Comparison of ENCODE assay signal across 11 cellular contexts in genomic region chr3:117045143-117045542, GRCh38.
DNase-seq lines count a peak whose midpoint lies in the region; ATAC-seq and TF ChIP-seq lines count a peak whose summit lies in the region.
"Had no signal": no experiment of that assay in that cellular context is flagged by ENCODE, and none has a peak within 500 bp of the region (broad histone marks: within the 10 kb centered on the region; RNA-seq: fewer than 3 reads in every experiment).

No MANE protein-coding gene starts in this region.

- H3K27ac ChIP-seq in foreskin keratinocyte, result no peak overlapping the region
- H3K27ac ChIP-seq: ovary had no signal

- no peaks in the 10 kb centered on the region for H3K27me3 ChIP-seq in foreskin keratinocyte
- H3K27me3 ChIP-seq: ovary had no signal

- H3K4me1 ChIP-seq in foreskin keratinocyte, result no peaks in the 10 kb centered on the region

- no peak for TF ChIP-seq CTCF in foreskin keratinocyte (conservative IDR thresholded peaks at IDR 0.05)

- peak; percentile 55 for ATAC-seq in foreskin keratinocyte
- ATAC-seq in HG03045 (IDR thresholded peaks at IDR 0.05; ENCODE audit: unreplicated experiment), result no peak
- no peak for ATAC-seq in HG03565 (IDR thresholded peaks at IDR 0.05; ENCODE audit: unreplicated experiment)
- no peak for ATAC-seq in GM19395 (IDR thresholded peaks at IDR 0.05; ENCODE audit: unreplicated experiment)

- peak; percentile 17 for DNase-seq in ELR (ENCODE audit: low read depth)
- peak; percentile 42 for DNase-seq in NCI-H69 (lab: John Stamatoyannopoulos, UW)
- peak in 1 of 2 donors; percentile 31 for DNase-seq in foreskin keratinocyte
- DNase-seq in renal cortical epithelial cell (ENCODE audit: low read depth), result peak; percentile 38
- DNase-seq: activated CD8-positive, alpha-beta memory T cell treated with anti-CD3 and anti-CD28 coated beads, Interleukin-2, amount 50 U/mL, for 48 hours; kidney glomerular epithelial cell; NCI-H524; ovary had no signal
